Comparison of ENCODE assay signal across 1 cellular context in the genomic region with DNA sequence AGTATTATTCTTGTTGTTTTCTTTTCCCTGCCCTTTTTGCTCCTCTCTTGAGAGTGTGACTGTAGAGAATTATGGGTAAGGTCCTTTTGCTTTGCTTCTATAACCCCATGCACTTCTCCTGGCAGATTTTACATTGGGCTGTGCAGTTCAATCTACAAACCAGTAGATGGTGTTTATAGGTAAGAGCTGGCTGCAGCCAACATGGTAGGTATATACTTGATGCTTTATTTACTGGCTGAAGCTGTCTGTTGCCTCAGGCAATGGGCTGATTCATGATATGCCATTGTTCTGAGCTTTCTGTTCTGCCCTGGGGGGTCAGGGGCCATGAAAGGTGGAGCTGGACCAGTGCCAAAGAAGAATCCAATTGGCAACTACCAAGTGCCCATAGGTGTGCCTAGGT.
TF ChIP-seq lines count a peak whose summit lies in the region.

No MANE protein-coding gene starts in this region.

TF ChIP-seq in SK-N-SH, 30 proteins besides CTCF, POLR2A, EP300 and RAD21 (continued from another document):
- TF ChIP-seq, protein P1, sequence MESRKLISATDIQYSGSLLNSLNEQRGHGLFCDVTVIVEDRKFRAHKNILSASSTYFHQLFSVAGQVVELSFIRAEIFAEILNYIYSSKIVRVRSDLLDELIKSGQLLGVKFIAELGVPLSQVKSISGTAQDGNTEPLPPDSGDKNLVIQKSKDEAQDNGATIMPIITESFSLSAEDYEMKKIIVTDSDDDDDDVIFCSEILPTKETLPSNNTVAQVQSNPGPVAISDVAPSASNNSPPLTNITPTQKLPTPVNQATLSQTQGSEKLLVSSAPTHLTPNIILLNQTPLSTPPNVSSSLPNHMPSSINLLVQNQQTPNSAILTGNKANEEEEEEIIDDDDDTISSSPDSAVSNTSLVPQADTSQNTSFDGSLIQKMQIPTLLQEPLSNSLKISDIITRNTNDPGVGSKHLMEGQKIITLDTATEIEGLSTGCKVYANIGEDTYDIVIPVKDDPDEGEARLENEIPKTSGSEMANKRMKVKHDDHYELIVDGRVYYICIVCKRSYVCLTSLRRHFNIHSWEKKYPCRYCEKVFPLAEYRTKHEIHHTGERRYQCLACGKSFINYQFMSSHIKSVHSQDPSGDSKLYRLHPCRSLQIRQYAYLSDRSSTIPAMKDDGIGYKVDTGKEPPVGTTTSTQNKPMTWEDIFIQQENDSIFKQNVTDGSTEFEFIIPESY (IDR thresholded peaks at IDR 0.05; ENCODE audit: borderline replicate concordance, low read depth): no peak
- TF ChIP-seq POLR2AphosphoS5 (IDR thresholded peaks at IDR 0.05; ENCODE audit: low read depth, low read length): no peak
